Comparison of ENCODE assay signal across 1 cellular context in the genomic region with DNA sequence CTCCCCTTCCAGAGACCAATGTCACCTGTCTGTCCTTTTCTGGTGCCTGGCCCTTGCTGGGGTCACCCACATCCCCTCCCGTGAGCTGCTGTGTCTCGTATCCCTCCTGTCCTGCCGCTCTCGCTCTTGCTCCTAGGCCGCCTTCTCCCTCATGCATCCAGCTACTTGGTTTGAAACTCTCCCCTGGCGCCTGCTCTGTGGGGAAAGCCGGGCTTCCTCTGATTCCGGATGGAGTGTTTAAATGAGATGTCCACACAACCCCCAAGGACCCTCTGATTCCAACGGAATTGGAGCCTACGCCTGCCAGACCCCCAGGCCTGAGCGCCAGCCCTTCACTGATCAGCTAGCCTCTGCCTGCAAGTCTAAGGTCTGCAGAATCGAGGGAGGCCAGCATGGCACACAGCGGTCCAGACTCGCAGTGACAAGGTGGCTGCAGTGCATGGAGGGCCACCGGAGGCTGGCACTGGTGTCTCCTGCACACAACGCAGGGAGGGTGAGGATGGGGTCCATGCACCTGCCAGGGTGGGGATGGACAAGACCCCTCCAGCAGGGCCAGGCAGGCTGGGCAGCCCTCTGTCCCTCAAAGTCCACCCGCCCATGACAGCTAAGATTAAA.
TF ChIP-seq lines count a peak whose summit lies in the region.

No MANE protein-coding gene starts in this region.

TF ChIP-seq in SK-N-SH treated with all-trans-retinoic acid at 6 μM for 48 hours, 23 proteins besides CTCF, POLR2A, EP300 and RAD21 (continued from another document):
- TF ChIP-seq TSHZ2 (CRISPR knock-in tag; IDR thresholded peaks at IDR 0.05) (no peak), ESRRG (CRISPR knock-in tag; IDR thresholded peaks at IDR 0.05) (no peak), PPARA (CRISPR knock-in tag; IDR thresholded peaks at IDR 0.05; ENCODE audit: borderline replicate concordance) (no peak), PATZ1 (CRISPR knock-in tag; IDR thresholded peaks at IDR 0.05; ENCODE audit: borderline replicate concordance) (no peak), GLIS3 (CRISPR knock-in tag; IDR thresholded peaks at IDR 0.05) (no peak)
- TF ChIP-seq, protein P1, sequence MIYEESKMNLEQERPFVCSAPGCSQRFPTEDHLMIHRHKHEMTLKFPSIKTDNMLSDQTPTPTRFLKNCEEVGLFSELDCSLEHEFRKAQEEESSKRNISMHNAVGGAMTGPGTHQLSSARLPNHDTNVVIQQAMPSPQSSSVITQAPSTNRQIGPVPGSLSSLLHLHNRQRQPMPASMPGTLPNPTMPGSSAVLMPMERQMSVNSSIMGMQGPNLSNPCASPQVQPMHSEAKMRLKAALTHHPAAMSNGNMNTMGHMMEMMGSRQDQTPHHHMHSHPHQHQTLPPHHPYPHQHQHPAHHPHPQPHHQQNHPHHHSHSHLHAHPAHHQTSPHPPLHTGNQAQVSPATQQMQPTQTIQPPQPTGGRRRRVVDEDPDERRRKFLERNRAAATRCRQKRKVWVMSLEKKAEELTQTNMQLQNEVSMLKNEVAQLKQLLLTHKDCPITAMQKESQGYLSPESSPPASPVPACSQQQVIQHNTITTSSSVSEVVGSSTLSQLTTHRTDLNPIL (CRISPR knock-in tag; IDR thresholded peaks at IDR 0.05; ENCODE audit: low read depth), result no peak
